In the genomic region with DNA sequence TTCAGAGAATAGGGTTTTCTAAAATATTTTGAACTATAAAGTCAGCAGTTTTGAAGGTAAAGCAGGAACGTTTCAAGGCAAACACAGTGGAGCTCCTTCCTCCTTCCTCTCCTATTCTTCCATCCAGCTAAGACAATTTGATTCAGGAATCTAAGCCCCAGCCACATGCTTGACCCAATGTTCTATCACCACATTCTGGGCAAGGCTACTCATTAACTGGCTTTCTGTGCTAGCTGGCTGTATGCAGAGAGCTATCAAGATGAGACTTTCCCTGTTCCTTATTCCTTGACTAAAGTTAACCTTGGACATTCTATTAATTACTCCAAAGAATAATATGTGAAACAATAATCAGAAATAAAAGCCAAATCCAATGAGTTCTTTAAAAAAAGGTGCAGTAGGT, we compare ENCODE assay signal across 27 cellular contexts.
A peak's percentile ranks its signal among the peaks of the same experiment; 100 is the strongest.
DNase-seq lines count a peak whose midpoint lies in the region; ATAC-seq, FAIRE-seq and TF ChIP-seq lines count a peak whose summit lies in the region.
"Had no signal": no experiment of that assay in that cellular context is flagged by ENCODE, and none has a peak within 500 bp of the region (broad histone marks: within the 10 kb centered on the region; RNA-seq: fewer than 3 reads in every experiment).

No MANE protein-coding gene starts in this region.

- H3K27me3 ChIP-seq in body of pancreas, result no peaks in the 10 kb centered on the region
- no peaks in the 10 kb centered on the region for H3K27me3 ChIP-seq in pancreas
- H3K27me3 ChIP-seq: SJCRH30 had no signal

- TF ChIP-seq CTCF in body of pancreas (IDR thresholded peaks at IDR 0.05), result no peak
- TF ChIP-seq CTCF in pancreas (IDR thresholded peaks at IDR 0.05), result no peak

- intact Hi-C loops in body of pancreas (cut with DNase I), result no loop called here
- intact Hi-C loops in pancreas (cut with DNase I), result no loop called here

- no peaks in the 10 kb centered on the region for H3K36me3 Mint-ChIP-seq in natural killer cell treated with Interleukin-12 subunit alpha and Interleukin-12 subunit beta and Interleukin-15 and Interleukin-18, amount 100 ng/mL, for 72 hours
- H3K36me3 Mint-ChIP-seq: CD8-positive, alpha-beta T cell had no signal

- no peaks in the 10 kb centered on the region for H3K27me3 Mint-ChIP-seq in natural killer cell treated with Interleukin-12 subunit alpha and Interleukin-12 subunit beta and Interleukin-15 and Interleukin-18, amount 100 ng/mL, for 72 hours
- H3K27me3 Mint-ChIP-seq: B cell had no signal

- no peak overlapping the region for H3K4me3 Mint-ChIP-seq in natural killer cell treated with Interleukin-12 subunit alpha and Interleukin-12 subunit beta and Interleukin-15 and Interleukin-18, amount 100 ng/mL, for 72 hours
- H3K4me3 Mint-ChIP-seq: B cell; CD8-positive, alpha-beta T cell had no signal

- H3K9me3 Mint-ChIP-seq in natural killer cell treated with Interleukin-12 subunit alpha and Interleukin-12 subunit beta and Interleukin-15 and Interleukin-18, amount 100 ng/mL, for 72 hours, result peaks cover 10% of the 10 kb centered on the region

- no peak for TF ChIP-seq POLR2A in body of pancreas (IDR thresholded peaks at IDR 0.05)

- 9 to 25% methylated on average over 1 of the region's 1 CpG for WGBS in body of pancreas, 2 donors
- 5 to 10% methylated on average over 1 of the region's 1 CpG for WGBS in pancreas, 2 donors

- H3K27ac Mint-ChIP-seq in natural killer cell treated with Interleukin-12 subunit alpha and Interleukin-12 subunit beta and Interleukin-15 and Interleukin-18, amount 100 ng/mL, for 72 hours, result no peak overlapping the region
- H3K27ac Mint-ChIP-seq: B cell; CD8-positive, alpha-beta T cell had no signal

- no peak overlapping the region for H3K27ac ChIP-seq in body of pancreas
- H3K27ac ChIP-seq in pancreas, result no peak overlapping the region
- H3K27ac ChIP-seq: C4-2B, PC-9, SJCRH30 had no signal

- H3K9me3 ChIP-seq in body of pancreas, result no peaks in the 10 kb centered on the region
- H3K9me3 ChIP-seq in pancreas, result no peaks in the 10 kb centered on the region
- H3K9me3 ChIP-seq: Caco-2, SJCRH30 had no signal

- no peaks in the 10 kb centered on the region for H3K4me1 Mint-ChIP-seq in natural killer cell treated with Interleukin-12 subunit alpha and Interleukin-12 subunit beta and Interleukin-15 and Interleukin-18, amount 100 ng/mL, for 72 hours (ENCODE audit: low read depth in 2 of 2)
- H3K4me1 Mint-ChIP-seq: B cell had no signal

- ATAC-seq in body of pancreas (peak; percentile 12), pancreas (peak in 3 of 4 donors; percentile 27 to 67 (median 47))
- no peak for ATAC-seq in natural killer cell treated with Interleukin-12 subunit alpha and Interleukin-12 subunit beta and Interleukin-15 and Interleukin-18, amount 100 ng/mL, for 72 hours
- ATAC-seq: CD8-positive, alpha-beta T cell; K562; Right ventricle myocardium inferior; SK-N-SH treated with all-trans-retinoic acid at 6 μM for 48 hours had no signal

- H3K4me3 ChIP-seq in body of pancreas (no peak overlapping the region), pancreas (no peak overlapping the region)
- H3K4me3 ChIP-seq: K562, PC-9, SJCRH30 had no signal

- H3K36me3 ChIP-seq in body of pancreas (replicated peaks in 1 of 2; ENCODE audit: insufficient read depth in 1 of 2, low read depth in 2 of 2), result no peaks in the 10 kb centered on the region
- H3K36me3 ChIP-seq in pancreas, result no peaks in the 10 kb centered on the region
- H3K36me3 ChIP-seq: SJCRH30 had no signal

- H3K4me1 ChIP-seq in body of pancreas, result no peaks in the 10 kb centered on the region
- H3K4me1 ChIP-seq in pancreas, result no peaks in the 10 kb centered on the region
- H3K4me1 ChIP-seq: Caco-2, SJCRH30 had no signal

- FAIRE-seq in pancreas (lab: Jason Lieb, UNC), result no peak
- FAIRE-seq: G401.6, K562 had no signal

- peak in 1 of 4 donors; percentile 8 for DNase-seq in body of pancreas
- DNase-seq in kidney glomerular epithelial cell (lab: John Stamatoyannopoulos, UW), result peak; percentile 35
- no peak for DNase-seq in pancreas
- no peak for DNase-seq in NCI-H2107 treated with DMSO at 0.1 percent for 48 hours (lab: John Stamatoyannopoulos, UW; ENCODE audit: unreplicated experiment)
- no peak for DNase-seq in ureter (ENCODE audit: low spot score)
- no peak for DNase-seq in NK-92 (lab: John Stamatoyannopoulos, UW; ENCODE audit: unreplicated experiment)
- no peak for DNase-seq in natural killer cell treated with Interleukin-12 subunit alpha and Interleukin-12 subunit beta and Interleukin-15 and Interleukin-18, amount 100 ng/mL, for 72 hours (ENCODE audit: low spot score)
- DNase-seq: Caco-2; CD8-positive, alpha-beta T cell; GOT3; HCEC 1CT; NCI-H1092 treated with DMSO at 0.1 percent for 48 hours; NCI-H1436; NCI-H1930; NCI-H2107; NCI-H446; NCI-H524 treated with DMSO at 0.1 percent for 48 hours; NCI-H774; NK-92 treated with Interleukin-12 subunit alpha and Interleukin-12 subunit beta, amount 100 ng/mL, for 24 hours; PC-9; SJCRH30 had no signal

Comparison
In these comparisons a context has a peak if more than half of its experiments do, and no peak if none do; other contexts are left out.
1. ATAC-seq: peak in body of pancreas (single experiment) and pancreas (3 of 4); none in natural killer cell treated with Interleukin-12 subunit alpha and Interleukin-12 subunit beta and Interleukin-15 and Interleukin-18, amount 100 ng/mL, for 72 hours (0 of 2).